Comparison of ENCODE assay signal across 18 cellular contexts in genomic region chr5:180704362-180704761, GRCh38. TPM values are rescaled to one million over a fixed set of nuclear protein-coding genes. Genes with fewer than 3 reads are reported as not detected.
DNase-seq lines count a peak whose midpoint lies in the region; FAIRE-seq and TF ChIP-seq lines count a peak whose summit lies in the region.
"Had no signal": no experiment of that assay in that cellular context is flagged by ENCODE, and none has a peak within 500 bp of the region (broad histone marks: within the 10 kb centered on the region; RNA-seq: fewer than 3 reads in every experiment).

No MANE protein-coding gene starts in this region.

- H3K4me1 ChIP-seq in smooth muscle cell (ENCODE audit: low read depth) = no peaks in the 10 kb centered on the region
- H3K4me1 ChIP-seq: transverse colon had no signal

- FAIRE-seq in bronchial epithelial cell (lab: Jason Lieb, UNC) = no peak
- FAIRE-seq: GM18507 had no signal

- H3K27me3 ChIP-seq in bronchial epithelial cell (ENCODE audit: control insufficient read depth, insufficient read depth, low read length) (no peaks in the 10 kb centered on the region), smooth muscle cell (ENCODE audit: low read depth) (no peaks in the 10 kb centered on the region)

- H2AFZ ChIP-seq in smooth muscle cell (ENCODE audit: low read depth) = no peak overlapping the region

- no peaks in the 10 kb centered on the region for H3K79me2 ChIP-seq in smooth muscle cell (ENCODE audit: low read depth)

- H3K4me3 ChIP-seq in bronchial epithelial cell (ENCODE audit: low read depth, low read length) (no peak overlapping the region), smooth muscle cell (no peak overlapping the region)
- H3K4me3 ChIP-seq: dorsolateral prefrontal cortex, transverse colon had no signal

- TF ChIP-seq CTCF in bronchial epithelial cell (IDR thresholded peaks at IDR 0.05; ENCODE audit: insufficient read depth, low read length, severe bottlenecking) (no peak), smooth muscle cell (IDR thresholded peaks at IDR 0.05; ENCODE audit: borderline replicate concordance, insufficient read depth, poor library complexity, severe bottlenecking) (no peak)

- no peak overlapping the region for H3K27ac ChIP-seq in smooth muscle cell (ENCODE audit: low read depth)
- H3K27ac ChIP-seq: dorsolateral prefrontal cortex, transverse colon had no signal

- DNase-seq in NCI-H1694 (lab: John Stamatoyannopoulos, UW) (peak; percentile 2), NCI-H1694 treated with DMSO at 0.1 percent for 48 hours (lab: John Stamatoyannopoulos, UW) (no peak), NCI-H345 treated with DMSO at 0.1 percent for 48 hours (lab: John Stamatoyannopoulos, UW; ENCODE audit: unreplicated experiment) (peak; percentile 58), bronchial epithelial cell (ENCODE audit: low read depth) (peak; percentile 34), renal cortical epithelial cell (ENCODE audit: low read depth) (peak; percentile 1), NCI-H1417 treated with DMSO at 0.1 percent for 48 hours (lab: John Stamatoyannopoulos, UW) (no peak), NCI-H2029 treated with DMSO at 0.1 percent for 48 hours (lab: John Stamatoyannopoulos, UW) (no peak), smooth muscle cell (lab: John Stamatoyannopoulos, UW; ENCODE audit: unreplicated experiment) (no peak)
- DNase-seq: activated CD8-positive, alpha-beta T cell treated with anti-CD3 and anti-CD28 coated beads, Interleukin-2, amount 10 ng/mL, durations not matched to agents 7 days and 5 days; activated effector memory CD4-positive, alpha-beta T cell treated with Interleukin-2 at 50 U/mL for 16 hours; dorsolateral prefrontal cortex; KG1; NCI-H2029; stimulated activated CD4-positive, alpha-beta T cell treated with anti-CD3 and anti-CD28 coated beads, Interleukin-4, amount 100 ng/mL, for 24 hours; transverse colon had no signal

- H3K9ac ChIP-seq in smooth muscle cell (ENCODE audit: low read depth) = no peak overlapping the region

- 69% methylated on average over 2 of the region's 2 CpGs for WGBS in smooth muscle cell (ENCODE audit: low lambda C conversion rate)

- H3K36me3 ChIP-seq in bronchial epithelial cell (ENCODE audit: control insufficient read depth, insufficient read depth, low read length) (no peaks in the 10 kb centered on the region), smooth muscle cell (ENCODE audit: low read depth) (no peaks in the 10 kb centered on the region)
- H3K36me3 ChIP-seq: transverse colon had no signal

- no peaks in the 10 kb centered on the region for H3K9me3 ChIP-seq in smooth muscle cell (replicated peaks; ENCODE audit: low read depth)

- H3K4me2 ChIP-seq in smooth muscle cell = no peak overlapping the region

- H4K20me1 ChIP-seq in smooth muscle cell (ENCODE audit: low read depth) = no peaks in the 10 kb centered on the region

- H3F3A ChIP-seq in smooth muscle cell (ENCODE audit: low read depth) = no peaks in the 10 kb centered on the region

RNA-seq across cellular contexts. Expression of gene OR2Y1, which starts 35.5 kb away (rescaled TPM):
- total RNA-seq in bronchial epithelial cell (not detected in 2 replicates), renal cortical epithelial cell (not detected in 2 replicates), smooth muscle cell (not detected in 2 replicates)
- not detected in 2 replicates for polyA plus RNA-seq in smooth muscle cell
- total RNA-seq: activated CD8-positive, alpha-beta T cell treated with anti-CD3 and anti-CD28 coated beads, Interleukin-2, amount 10 ng/mL, durations not matched to agents 7 days and 5 days; dorsolateral prefrontal cortex; H4; sciatic nerve; transverse colon had no signal

RNA-seq across cellular contexts. Expression of gene FLT4, which starts 55.0 kb away (rescaled TPM):
- total RNA-seq in bronchial epithelial cell (under 0.01 TPM in 1 of 2 replicates, not detected in the other), renal cortical epithelial cell (0.35 and 0.55 TPM in 2 replicates), smooth muscle cell (not detected in 2 replicates)
- polyA plus RNA-seq in smooth muscle cell = 0.56 TPM in 1 of 2 replicates, not detected in the other
- total RNA-seq: H4 had no signal

Comparison
In these comparisons a context has a peak if more than half of its experiments do, and no peak if none do; other contexts are left out.
1. DNase-seq: peak in NCI-H1694 (single experiment), NCI-H345 treated with DMSO at 0.1 percent for 48 hours (single experiment), bronchial epithelial cell (single experiment) and renal cortical epithelial cell (single experiment); none in NCI-H1694 treated with DMSO at 0.1 percent for 48 hours (single experiment), NCI-H1417 treated with DMSO at 0.1 percent for 48 hours (single experiment), NCI-H2029 treated with DMSO at 0.1 percent for 48 hours (single experiment) and smooth muscle cell (single experiment).